In the genomic region with DNA sequence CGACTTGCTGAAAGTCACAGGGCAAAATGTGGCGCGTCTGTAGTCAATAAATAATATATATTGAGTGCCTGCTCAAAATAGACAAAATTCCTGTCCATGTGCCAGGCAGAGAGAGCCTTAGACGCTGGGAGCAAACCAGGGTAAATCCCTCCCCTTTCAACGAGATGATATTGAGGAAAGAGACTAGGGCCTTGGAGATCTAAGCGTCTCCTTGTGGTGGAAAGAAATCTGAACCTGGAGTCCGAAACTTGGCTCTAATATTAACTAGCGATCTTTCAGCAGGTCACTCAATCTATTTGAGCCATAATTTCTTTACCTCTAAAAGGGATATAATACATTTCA, we compare ENCODE assay signal across 8 cellular contexts. TPM values are rescaled to one million over a fixed set of nuclear protein-coding genes. Genes with fewer than 3 reads are reported as not detected.
DNase-seq lines count a peak whose midpoint lies in the region; ATAC-seq and TF ChIP-seq lines count a peak whose summit lies in the region.

No MANE protein-coding gene starts in this region.

- no peak overlapping the region for H3K27ac ChIP-seq in ACC112 (ENCODE audit: low read depth, low read length)
- H3K27ac ChIP-seq in HEK293 (ENCODE audit: extremely low read depth, low read depth, low read length), result peak overlapping the region; percentile 90

- peak overlapping the region; percentile 90 for H3K27ac Mint-ChIP-seq in activated naive CD8-positive, alpha-beta T cell treated with anti-CD3 and anti-CD28 coated beads, Interleukin-2, amount 10 ng/mL, durations not matched to agents 7 days and 5 days
- H3K27ac Mint-ChIP-seq in mesothelial cell of epicardium, result peak overlapping the region; percentile 55

- H3K4me3 ChIP-seq in ACC112 (ENCODE audit: low read depth, low read length) (peak overlapping the region; percentile 96), HEK293 (ENCODE audit: low read depth, low read length) (peak overlapping the region; percentile 99)

- H3K36me3 Mint-ChIP-seq in activated naive CD8-positive, alpha-beta T cell treated with anti-CD3 and anti-CD28 coated beads, Interleukin-2, amount 10 ng/mL, durations not matched to agents 7 days and 5 days, result peaks cover 5% of the 10 kb centered on the region
- H3K36me3 Mint-ChIP-seq in mesothelial cell of epicardium, result peaks cover 2% of the 10 kb centered on the region

- CTCF ChIA-PET in HEK293 (lab: Yijun Ruan, JAX), result interaction anchor here (1.1 to 1.5 kb wide), 2 partner anchors 9 to 117 kb away, joined by 3 to 11 read pairs; no protein-coding TSS in a partner anchor

- no peaks in the 10 kb centered on the region for H3K9me3 ChIP-seq in HEK293 (ENCODE audit: control insufficient read depth, insufficient read depth, low read depth, low read length)

- no peaks in the 10 kb centered on the region for H3K36me3 ChIP-seq in ACC112 (ENCODE audit: insufficient read depth, low read length)
- H3K36me3 ChIP-seq in HEK293 (ENCODE audit: control insufficient read depth in 2 of 2, insufficient read depth in 1 of 2, low read length in 2 of 2), result peaks cover 4 to 16% of the 10 kb centered on the region in 2 experiments; a peak in 1 of 3 replicates

- peaks cover 1% of the 10 kb centered on the region for H3K27me3 Mint-ChIP-seq in activated naive CD8-positive, alpha-beta T cell treated with anti-CD3 and anti-CD28 coated beads, Interleukin-2, amount 10 ng/mL, durations not matched to agents 7 days and 5 days
- no peaks in the 10 kb centered on the region for H3K27me3 Mint-ChIP-seq in mesothelial cell of epicardium (ENCODE audit: low read depth)

- H3K27me3 ChIP-seq in ACC112 (ENCODE audit: insufficient read depth, low read length), result no peaks in the 10 kb centered on the region

- no peaks in the 10 kb centered on the region for H3K9me3 Mint-ChIP-seq in activated naive CD8-positive, alpha-beta T cell treated with anti-CD3 and anti-CD28 coated beads, Interleukin-2, amount 10 ng/mL, durations not matched to agents 7 days and 5 days
- H3K9me3 Mint-ChIP-seq in mesothelial cell of epicardium, result no peaks in the 10 kb centered on the region

- H3K79me2 ChIP-seq in ACC112 (ENCODE audit: control insufficient read depth, insufficient read depth, low read length, unreplicated experiment), result peaks cover 28% of the 10 kb centered on the region

- POLR2A ChIA-PET in HEK293 (lab: Yijun Ruan, JAX), result interaction anchor here (0.8 to 2.2 kb wide), 2 partner anchors 10 to 93 kb away, joined by 3 to 10 read pairs; a partner anchor contains a TSS
- POLR2A ChIA-PET in activated naive CD8-positive, alpha-beta T cell treated with anti-CD3 and anti-CD28 coated beads, Interleukin-2, amount 10 ng/mL, durations not matched to agents 7 days and 5 days (lab: Charles Lee), result interaction anchor here (0.7 kb wide), 2 partner anchors 16 to 40 kb away, joined by 5 to 8 read pairs; no protein-coding TSS in a partner anchor

- H3K4me1 ChIP-seq in ACC112 (ENCODE audit: control insufficient read depth, insufficient read depth, low read length, unreplicated experiment) (peaks cover 24% of the 10 kb centered on the region), HEK293 (ENCODE audit: control insufficient read depth, insufficient read depth, low read length) (peaks cover 14% of the 10 kb centered on the region)

- TF ChIP-seq CTCF in HEK293 (tag by site-specific recombination; IDR thresholded peaks at IDR 0.05) (no peak), mesothelial cell of epicardium (IDR thresholded peaks at IDR 0.05; ENCODE audit: unreplicated experiment) (no peak), GM10266 (IDR thresholded peaks at IDR 0.05; ENCODE audit: control insufficient read depth, insufficient read depth, low read depth, missing control alignments) (no peak)

- no peak for ATAC-seq in activated naive CD8-positive, alpha-beta T cell treated with anti-CD3 and anti-CD28 coated beads, Interleukin-2, amount 10 ng/mL, durations not matched to agents 7 days and 5 days (ENCODE audit: low read depth)

- no peak for DNase-seq in activated naive CD8-positive, alpha-beta T cell treated with anti-CD3 and anti-CD28 coated beads, Interleukin-2, amount 10 ng/mL, durations not matched to agents 7 days and 5 days
- DNase-seq in mesothelial cell of epicardium (ENCODE audit: low spot score in 2 of 2, unreplicated experiment in 2 of 2) (no peak), AG08396 (ENCODE audit: low spot score) (no peak), NOMO-1 treated with DMSO at 0.1 percent for 48 hours (lab: John Stamatoyannopoulos, UW; ENCODE audit: unreplicated experiment) (no peak), GM10266 (ENCODE audit: extremely low spot score) (no peak), middle frontal gyrus (ENCODE audit: extremely low spot score, low spot score) (no peak)

- peaks cover 19% of the 10 kb centered on the region for H3K4me1 Mint-ChIP-seq in activated naive CD8-positive, alpha-beta T cell treated with anti-CD3 and anti-CD28 coated beads, Interleukin-2, amount 10 ng/mL, durations not matched to agents 7 days and 5 days
- peaks cover 18% of the 10 kb centered on the region for H3K4me1 Mint-ChIP-seq in mesothelial cell of epicardium

- peak overlapping the region; percentile 34 for H2AFZ ChIP-seq in ACC112 (ENCODE audit: low read length, unreplicated experiment)

- H3K4me3 Mint-ChIP-seq in activated naive CD8-positive, alpha-beta T cell treated with anti-CD3 and anti-CD28 coated beads, Interleukin-2, amount 10 ng/mL, durations not matched to agents 7 days and 5 days, result peak overlapping the region; percentile 89
- peak overlapping the region; percentile 86 for H3K4me3 Mint-ChIP-seq in mesothelial cell of epicardium

TF ChIP-seq in HEK293, 187 proteins besides CTCF, POLR2A, EP300 and RAD21 (continues in another document):
- TF ChIP-seq ZNF560 (tag by site-specific recombination; IDR thresholded peaks at IDR 0.05; ENCODE audit: borderline replicate concordance), result no peak
- 0 out of 2 replicates have a peak, but pooled peaks have one; percentile 17 for TF ChIP-seq ZNF654 (tag by site-specific recombination; IDR thresholded peaks at IDR 0.05; ENCODE audit: low read depth)
- no peak for TF ChIP-seq MZF1 (tag by site-specific recombination; IDR thresholded peaks at IDR 0.05; ENCODE audit: borderline replicate concordance)
- TF ChIP-seq, protein P1, sequence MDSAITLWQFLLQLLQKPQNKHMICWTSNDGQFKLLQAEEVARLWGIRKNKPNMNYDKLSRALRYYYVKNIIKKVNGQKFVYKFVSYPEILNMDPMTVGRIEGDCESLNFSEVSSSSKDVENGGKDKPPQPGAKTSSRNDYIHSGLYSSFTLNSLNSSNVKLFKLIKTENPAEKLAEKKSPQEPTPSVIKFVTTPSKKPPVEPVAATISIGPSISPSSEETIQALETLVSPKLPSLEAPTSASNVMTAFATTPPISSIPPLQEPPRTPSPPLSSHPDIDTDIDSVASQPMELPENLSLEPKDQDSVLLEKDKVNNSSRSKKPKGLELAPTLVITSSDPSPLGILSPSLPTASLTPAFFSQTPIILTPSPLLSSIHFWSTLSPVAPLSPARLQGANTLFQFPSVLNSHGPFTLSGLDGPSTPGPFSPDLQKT (IDR thresholded peaks at IDR 0.05; ENCODE audit: borderline replicate concordance, low read depth, low read length), result no peak
- TF ChIP-seq, protein P2, sequence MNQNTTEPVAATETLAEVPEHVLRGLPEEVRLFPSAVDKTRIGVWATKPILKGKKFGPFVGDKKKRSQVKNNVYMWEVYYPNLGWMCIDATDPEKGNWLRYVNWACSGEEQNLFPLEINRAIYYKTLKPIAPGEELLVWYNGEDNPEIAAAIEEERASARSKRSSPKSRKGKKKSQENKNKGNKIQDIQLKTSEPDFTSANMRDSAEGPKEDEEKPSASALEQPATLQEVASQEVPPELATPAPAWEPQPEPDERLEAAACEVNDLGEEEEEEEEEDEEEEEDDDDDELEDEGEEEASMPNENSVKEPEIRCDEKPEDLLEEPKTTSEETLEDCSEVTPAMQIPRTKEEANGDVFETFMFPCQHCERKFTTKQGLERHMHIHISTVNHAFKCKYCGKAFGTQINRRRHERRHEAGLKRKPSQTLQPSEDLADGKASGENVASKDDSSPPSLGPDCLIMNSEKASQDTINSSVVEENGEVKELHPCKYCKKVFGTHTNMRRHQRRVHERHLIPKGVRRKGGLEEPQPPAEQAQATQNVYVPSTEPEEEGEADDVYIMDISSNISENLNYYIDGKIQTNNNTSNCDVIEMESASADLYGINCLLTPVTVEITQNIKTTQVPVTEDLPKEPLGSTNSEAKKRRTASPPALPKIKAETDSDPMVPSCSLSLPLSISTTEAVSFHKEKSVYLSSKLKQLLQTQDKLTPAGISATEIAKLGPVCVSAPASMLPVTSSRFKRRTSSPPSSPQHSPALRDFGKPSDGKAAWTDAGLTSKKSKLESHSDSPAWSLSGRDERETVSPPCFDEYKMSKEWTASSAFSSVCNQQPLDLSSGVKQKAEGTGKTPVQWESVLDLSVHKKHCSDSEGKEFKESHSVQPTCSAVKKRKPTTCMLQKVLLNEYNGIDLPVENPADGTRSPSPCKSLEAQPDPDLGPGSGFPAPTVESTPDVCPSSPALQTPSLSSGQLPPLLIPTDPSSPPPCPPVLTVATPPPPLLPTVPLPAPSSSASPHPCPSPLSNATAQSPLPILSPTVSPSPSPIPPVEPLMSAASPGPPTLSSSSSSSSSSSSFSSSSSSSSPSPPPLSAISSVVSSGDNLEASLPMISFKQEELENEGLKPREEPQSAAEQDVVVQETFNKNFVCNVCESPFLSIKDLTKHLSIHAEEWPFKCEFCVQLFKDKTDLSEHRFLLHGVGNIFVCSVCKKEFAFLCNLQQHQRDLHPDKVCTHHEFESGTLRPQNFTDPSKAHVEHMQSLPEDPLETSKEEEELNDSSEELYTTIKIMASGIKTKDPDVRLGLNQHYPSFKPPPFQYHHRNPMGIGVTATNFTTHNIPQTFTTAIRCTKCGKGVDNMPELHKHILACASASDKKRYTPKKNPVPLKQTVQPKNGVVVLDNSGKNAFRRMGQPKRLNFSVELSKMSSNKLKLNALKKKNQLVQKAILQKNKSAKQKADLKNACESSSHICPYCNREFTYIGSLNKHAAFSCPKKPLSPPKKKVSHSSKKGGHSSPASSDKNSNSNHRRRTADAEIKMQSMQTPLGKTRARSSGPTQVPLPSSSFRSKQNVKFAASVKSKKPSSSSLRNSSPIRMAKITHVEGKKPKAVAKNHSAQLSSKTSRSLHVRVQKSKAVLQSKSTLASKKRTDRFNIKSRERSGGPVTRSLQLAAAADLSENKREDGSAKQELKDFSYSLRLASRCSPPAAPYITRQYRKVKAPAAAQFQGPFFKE (tag by site-specific recombination; IDR thresholded peaks at IDR 0.05; ENCODE audit: borderline replicate concordance), result no peak
- TF ChIP-seq ZNF558 (tag by site-specific recombination; IDR thresholded peaks at IDR 0.05), result 0 out of 2 replicates have a peak, but pooled peaks have one; percentile 45

RNA-seq across cellular contexts. Expression of a gene that starts 0.3 kb away (rescaled TPM):
- total RNA-seq in activated naive CD8-positive, alpha-beta T cell treated with anti-CD3 and anti-CD28 coated beads, Interleukin-2, amount 10 ng/mL, durations not matched to agents 7 days and 5 days, result 10 to 100 TPM; 48.7 to 52.2 TPM
- total RNA-seq in mesothelial cell of epicardium, result 27.4 to 31.6 TPM (median 31.5 TPM) in 3 replicates

RNA-seq across cellular contexts. Expression of a gene that starts 12.4 kb away (rescaled TPM):
- 10 to 100 TPM; 33.3 to 34.5 TPM for total RNA-seq in activated naive CD8-positive, alpha-beta T cell treated with anti-CD3 and anti-CD28 coated beads, Interleukin-2, amount 10 ng/mL, durations not matched to agents 7 days and 5 days
- total RNA-seq in mesothelial cell of epicardium, result 110 to 113 TPM (median 111 TPM) in 3 replicates
